21 cellular contexts compared by ENCODE assay signal in genomic region chr18:48060346-48060745, GRCh38.
"Had no signal": no experiment of that assay in that cellular context is flagged by ENCODE, and none has a peak within 500 bp of the region (broad histone marks: within the 10 kb centered on the region; RNA-seq: fewer than 3 reads in every experiment).

No MANE protein-coding gene starts in this region.

- H3K36me3 ChIP-seq: gastrocnemius medialis, thoracic aorta had no signal

- H3K9me3 ChIP-seq: gastrocnemius medialis, thoracic aorta had no signal

- H3K36me3 Mint-ChIP-seq: activated CD8-positive, alpha-beta memory T cell treated with anti-CD3 and anti-CD28 coated beads, Interleukin-2, amount 10 ng/mL, durations not matched to agents 7 days and 5 days; activated naive CD8-positive, alpha-beta T cell; naive thymus-derived CD4-positive, alpha-beta T cell; T-cell had no signal

- ATAC-seq: activated CD8-positive, alpha-beta memory T cell treated with anti-CD3 and anti-CD28 coated beads, Interleukin-2, amount 10 ng/mL, durations not matched to agents 7 days and 5 days; activated CD8-positive, alpha-beta T cell treated with anti-CD3 and anti-CD28 coated beads for 36 hours; naive thymus-derived CD4-positive, alpha-beta T cell; T-cell had no signal

- H3K4me1 Mint-ChIP-seq: activated B cell treated with CpG ODN at 0.5 μM for 24 hours; activated CD8-positive, alpha-beta memory T cell treated with anti-CD3 and anti-CD28 coated beads, Interleukin-2, amount 10 ng/mL, durations not matched to agents 7 days and 5 days; T-cell had no signal

- DNase-seq: activated B cell treated with CpG ODN at 0.5 μM for 24 hours; activated CD4-positive, alpha-beta T cell treated with anti-CD3 and anti-CD28 coated beads, Interleukin-2, amount 50 U/mL, for 1 hour; activated CD8-positive, alpha-beta memory T cell treated with anti-CD3 and anti-CD28 coated beads, Interleukin-2, amount 10 ng/mL, durations not matched to agents 7 days and 5 days; activated CD8-positive, alpha-beta T cell treated with anti-CD3 and anti-CD28 coated beads for 36 hours; activated naive CD4-positive, alpha-beta T cell treated with Interleukin-2 at 50 U/mL for 16 hours; activated T-cell treated with anti-CD3 and anti-CD28 coated beads, Interleukin-2, amount 50 U/mL, for 48 hours; dermis blood vessel endothelial cell; effector CD4-positive, alpha-beta T cell; gastrocnemius medialis; glutamatergic neuron; islet precursor cell; midbrain; naive thymus-derived CD4-positive, alpha-beta T cell; stimulated activated CD4-positive, alpha-beta T cell treated with anti-CD3 and anti-CD28 coated beads, Interleukin-12 subunit alpha, Interleukin-12 subunit beta, amount 100 ng/mL, for 4 hours; stimulated activated CD4-positive, alpha-beta T cell treated with anti-CD3 and anti-CD28 coated beads, Interleukin-4, amount 100 ng/mL, for 1 hour; T-cell; trophoblast cell had no signal

- H3K9me3 Mint-ChIP-seq: activated B cell treated with CpG ODN at 0.5 μM for 24 hours; activated CD8-positive, alpha-beta T cell treated with anti-CD3 and anti-CD28 coated beads for 36 hours; activated T-helper 2 cell treated with anti-CD3 and anti-CD28 coated beads, Interferon-gamma antibody, Interleukin-2, Interleukin-4, amounts not matched to agents 10 μg/mL and 5 μg/mL and 100 μg/mL, durations not matched to agents 14 hours and 24 hours and 36 hours; stimulated activated naive CD8-positive, alpha-beta T cell treated with anti-CD3 and anti-CD28 coated beads, Interleukin-15, Interleukin-2, amounts not matched to agents 100 ng/mL and 50 ng/mL, for 24 hours had no signal

- H3K4me3 ChIP-seq: gastrocnemius medialis, thoracic aorta had no signal

- H3K27me3 ChIP-seq: gastrocnemius medialis had no signal

- H3K27ac ChIP-seq: gastrocnemius medialis, thoracic aorta had no signal

- H3K4me3 Mint-ChIP-seq: activated B cell treated with CpG ODN at 0.5 μM for 24 hours; activated CD8-positive, alpha-beta memory T cell treated with anti-CD3 and anti-CD28 coated beads, Interleukin-2, amount 10 ng/mL, durations not matched to agents 7 days and 5 days; activated CD8-positive, alpha-beta T cell treated with anti-CD3 and anti-CD28 coated beads for 36 hours; activated naive CD8-positive, alpha-beta T cell; naive thymus-derived CD4-positive, alpha-beta T cell; stimulated activated naive CD8-positive, alpha-beta T cell treated with anti-CD3 and anti-CD28 coated beads, Interleukin-15, Interleukin-2, amounts not matched to agents 100 ng/mL and 50 ng/mL, for 24 hours; T-cell had no signal

- H3K27ac Mint-ChIP-seq: activated B cell treated with CpG ODN at 0.5 μM for 24 hours; activated CD8-positive, alpha-beta memory T cell treated with anti-CD3 and anti-CD28 coated beads, Interleukin-2, amount 10 ng/mL, durations not matched to agents 7 days and 5 days; activated CD8-positive, alpha-beta T cell treated with anti-CD3 and anti-CD28 coated beads for 36 hours; activated naive CD8-positive, alpha-beta T cell; activated T-helper 2 cell treated with anti-CD3 and anti-CD28 coated beads, Interferon-gamma antibody, Interleukin-2, Interleukin-4, amounts not matched to agents 10 μg/mL and 5 μg/mL and 100 μg/mL, durations not matched to agents 14 hours and 24 hours and 36 hours; naive thymus-derived CD4-positive, alpha-beta T cell; stimulated activated naive CD8-positive, alpha-beta T cell treated with anti-CD3 and anti-CD28 coated beads, Interleukin-15, Interleukin-2, amounts not matched to agents 100 ng/mL and 50 ng/mL, for 24 hours; T-cell had no signal
